In the genomic region with DNA sequence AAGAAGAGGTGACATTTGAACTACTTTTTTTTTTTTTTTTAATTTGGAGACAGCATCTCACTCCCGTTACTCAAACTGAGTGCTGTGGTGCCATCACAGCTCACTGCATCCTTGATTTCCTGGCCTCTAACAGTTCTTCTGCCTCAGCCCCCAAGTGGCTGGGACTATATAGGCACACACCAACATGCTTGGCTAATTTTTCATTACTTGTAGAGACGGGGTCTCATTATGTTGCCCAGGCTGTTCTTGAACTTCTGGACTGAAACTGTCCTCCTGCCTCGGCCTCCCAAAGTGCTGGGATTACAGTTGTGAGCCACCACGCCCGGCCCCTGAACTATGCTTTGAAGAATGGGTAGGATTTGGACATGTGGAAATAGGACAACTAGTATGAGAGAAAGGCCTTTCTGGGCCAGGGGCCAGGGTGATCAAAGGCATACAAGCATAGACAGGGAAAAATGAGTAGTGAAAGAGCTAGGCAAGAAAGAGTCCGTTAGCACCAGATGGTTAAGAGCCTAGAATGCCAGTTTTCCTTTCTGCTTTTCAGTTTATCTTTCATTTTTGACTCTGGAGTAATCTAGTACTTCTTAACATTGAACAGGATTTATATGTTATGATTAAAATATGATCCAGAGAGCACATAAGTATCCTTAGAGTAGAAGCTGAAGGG, we compare ENCODE assay signal across 10 cellular contexts. TPM values are rescaled to one million over a fixed set of nuclear protein-coding genes. Genes with fewer than 3 reads are reported as not detected.
DNase-seq lines count a peak whose midpoint lies in the region; ATAC-seq, FAIRE-seq and TF ChIP-seq lines count a peak whose summit lies in the region.
"Had no signal": no experiment of that assay in that cellular context is flagged by ENCODE, and none has a peak within 500 bp of the region (broad histone marks: within the 10 kb centered on the region; RNA-seq: fewer than 3 reads in every experiment).

No MANE protein-coding gene starts in this region.

- peaks cover 66% of the 10 kb centered on the region for H3K4me1 Mint-ChIP-seq in activated naive CD8-positive, alpha-beta T cell treated with anti-CD3 and anti-CD28 coated beads, Interleukin-2, amount 50 U/mL, for 24 hours

- intact Hi-C loops in left lung (cut with DNase I) = no loop called here

- FAIRE-seq in GM12892 (lab: Jason Lieb, UNC) = peak; percentile 83
- FAIRE-seq: astrocyte had no signal

- no peak overlapping the region for H3K4me3 Mint-ChIP-seq in activated naive CD8-positive, alpha-beta T cell treated with anti-CD3 and anti-CD28 coated beads, Interleukin-2, amount 50 U/mL, for 24 hours

- H3K4me1 ChIP-seq in left lung = peaks cover 0 to 21% of the 10 kb centered on the region in 2 donors

- DNase-seq in AG20443 (ENCODE audit: low spot score) (peak; percentile 24), GM12892 (ENCODE audit: insufficient read length) (no peak), left lung (no peak), COR-L47 (lab: John Stamatoyannopoulos, UW) (no peak), HK-2 (ENCODE audit: unreplicated experiment) (no peak), NCI-H526 treated with DMSO at 0.1 percent for 48 hours (lab: John Stamatoyannopoulos, UW) (no peak), NCI-H187 treated with DMSO at 0.1 percent for 48 hours (lab: John Stamatoyannopoulos, UW) (no peak)
- no peak for DNase-seq in activated naive CD8-positive, alpha-beta T cell treated with anti-CD3 and anti-CD28 coated beads, Interleukin-2, amount 50 U/mL, for 24 hours
- DNase-seq: stimulated activated CD8-positive, alpha-beta memory T cell treated with anti-CD3 and anti-CD28 coated beads, Interleukin-4, amount 100 ng/mL, for 48 hours had no signal

- H3K27me3 Mint-ChIP-seq in activated naive CD8-positive, alpha-beta T cell treated with anti-CD3 and anti-CD28 coated beads, Interleukin-2, amount 50 U/mL, for 24 hours = no peaks in the 10 kb centered on the region

- H3K9me3 ChIP-seq in left lung = no peaks in the 10 kb centered on the region

- H3K9me3 Mint-ChIP-seq in activated naive CD8-positive, alpha-beta T cell treated with anti-CD3 and anti-CD28 coated beads, Interleukin-2, amount 50 U/mL, for 24 hours = no peaks in the 10 kb centered on the region

- no peaks in the 10 kb centered on the region for H3K36me3 ChIP-seq in left lung

- no peak for TF ChIP-seq POLR2A in GM12892 (IDR thresholded peaks at IDR 0.05; ENCODE audit: low read depth, low read length)

- H3K27ac ChIP-seq in left lung = peak overlapping the region in 1 of 2 donors; percentile 30

- peaks cover 20% of the 10 kb centered on the region for H3K36me3 Mint-ChIP-seq in activated naive CD8-positive, alpha-beta T cell treated with anti-CD3 and anti-CD28 coated beads, Interleukin-2, amount 50 U/mL, for 24 hours (ENCODE audit: low read depth)

- no peak overlapping the region for H3K4me3 ChIP-seq in left lung

- no peak for TF ChIP-seq CTCF in left lung (IDR thresholded peaks at IDR 0.05)

- ATAC-seq in activated naive CD8-positive, alpha-beta T cell treated with anti-CD3 and anti-CD28 coated beads, Interleukin-2, amount 50 U/mL, for 24 hours = peak; percentile 49
- peak; percentile 15 for ATAC-seq in left lung

- H3K27me3 ChIP-seq in left lung = no peaks in the 10 kb centered on the region

- H3K27ac Mint-ChIP-seq in activated naive CD8-positive, alpha-beta T cell treated with anti-CD3 and anti-CD28 coated beads, Interleukin-2, amount 50 U/mL, for 24 hours = peak overlapping the region; percentile 7

RNA-seq across cellular contexts. Expression of gene RABGAP1L, which starts 6.3 kb away (rescaled TPM):
- 134 TPM for polyA plus RNA-seq in GM12892 (2012; ENCODE audit: missing spikeins)
- total RNA-seq in left lung = 10 to 100 TPM; 53.0 to 67.3 TPM
